Comparison of ENCODE assay signal across 28 cellular contexts in genomic region chr1:198380275-198380674, GRCh38.
"Had no signal": no experiment of that assay in that cellular context is flagged by ENCODE, and none has a peak within 500 bp of the region (broad histone marks: within the 10 kb centered on the region; RNA-seq: fewer than 3 reads in every experiment).

No MANE protein-coding gene starts in this region.

- H3K4me1 Mint-ChIP-seq: brain had no signal

- DNase-seq: activated B cell treated with CpG ODN at 0.5 μM for 24 hours; activated CD4-positive, alpha-beta T cell treated with anti-CD3 and anti-CD28 coated beads, Interleukin-2, amount 10 ng/mL, durations not matched to agents 24 days and 14 days; activated CD4-positive, alpha-beta T cell treated with anti-CD3 and anti-CD28 coated beads, Interleukin-2, amount 50 U/mL, for 48 hours; activated gamma-delta T cell; activated naive CD4-positive, alpha-beta T cell treated with anti-CD3 and anti-CD28 coated beads for 36 hours; activated T-cell treated with anti-CD3 and anti-CD28 coated beads for 4 hours; activated T-cell treated with anti-CD3 and anti-CD28 coated beads, Interleukin-2, amount 50 U/mL, for 48 hours; amygdala; Karpas-422; NCI-H1048; NCI-H146; NCI-H1930; NCI-H2171; NCI-H2227 treated with DMSO at 0.1 percent for 48 hours; NCI-H446 treated with DMSO at 0.1 percent for 48 hours; NCI-H524 treated with DMSO at 0.1 percent for 48 hours; NCI-H82; NK-92 treated with Interleukin-12 subunit alpha and Interleukin-12 subunit beta, amount 100 ng/mL, for 24 hours; OCI-M1; RPMI8226; T-helper 9 cell had no signal

- H3K36me3 Mint-ChIP-seq: brain had no signal

- H3K27me3 Mint-ChIP-seq: activated B cell treated with CpG ODN at 0.5 μM for 24 hours; activated CD4-positive, alpha-beta T cell treated with anti-CD3 and anti-CD28 coated beads, Interleukin-2, amount 10 ng/mL, durations not matched to agents 24 days and 14 days; activated T-helper 17 cell treated with anti-CD3 and anti-CD28 coated beads, Interleukin-2, amount 50 U/mL, for 72 hours; brain; central memory CD8-positive, alpha-beta T cell had no signal

- ATAC-seq: activated T-helper 17 cell treated with anti-CD3 and anti-CD28 coated beads, Interleukin-2, amount 50 U/mL, for 72 hours; Panc1; Right ventricle myocardium inferior had no signal

- H3K4me3 Mint-ChIP-seq: activated B cell treated with CpG ODN at 0.5 μM for 24 hours; activated CD4-positive, alpha-beta T cell treated with anti-CD3 and anti-CD28 coated beads, Interleukin-2, amount 10 ng/mL, durations not matched to agents 24 days and 14 days; activated naive CD4-positive, alpha-beta T cell treated with anti-CD3 and anti-CD28 coated beads for 36 hours; brain; central memory CD8-positive, alpha-beta T cell; T-helper 1 cell treated with Interleukin-12 subunit alpha and Interleukin-12 subunit beta and Interleukin-4 antibody, amounts not matched to agents 30 μg/mL and 1 μg/mL, for 36 hours had no signal

- FAIRE-seq: astrocyte had no signal

- H3K9me3 Mint-ChIP-seq: central memory CD8-positive, alpha-beta T cell had no signal

- H3K27ac Mint-ChIP-seq: activated B cell treated with CpG ODN at 0.5 μM for 24 hours; activated CD4-positive, alpha-beta T cell treated with anti-CD3 and anti-CD28 coated beads, Interleukin-2, amount 10 ng/mL, durations not matched to agents 24 days and 14 days; activated naive CD4-positive, alpha-beta T cell treated with anti-CD3 and anti-CD28 coated beads for 36 hours; activated T-helper 17 cell treated with anti-CD3 and anti-CD28 coated beads, Interleukin-2, amount 50 U/mL, for 72 hours; brain; T-helper 1 cell treated with Interleukin-12 subunit alpha and Interleukin-12 subunit beta and Interleukin-4 antibody, amounts not matched to agents 30 μg/mL and 1 μg/mL, for 36 hours had no signal
